In genomic region chr2:11681722-11682589, GRCh38 we compare ENCODE assay signal across 8 cellular contexts. TPM values are rescaled to one million over a fixed set of nuclear protein-coding genes. Genes with fewer than 3 reads are reported as not detected.
DNase-seq lines count a peak whose midpoint lies in the region; ATAC-seq, FAIRE-seq and TF ChIP-seq lines count a peak whose summit lies in the region.

No MANE protein-coding gene starts in this region.

- H3K4me2 ChIP-seq in GM23338, result peak overlapping the region; percentile 64; the same call in 1 of the 2 replicates
- H3K4me2 ChIP-seq in endothelial cell of umbilical vein (ENCODE audit: insufficient read depth, low read length), result no peak overlapping the region

- no peaks in the 10 kb centered on the region for H3K36me3 ChIP-seq in CD4-positive, alpha-beta memory T cell (ENCODE audit: insufficient read depth, low read length)
- H3K36me3 ChIP-seq in GM23338 (ENCODE audit: insufficient read depth) (no peaks in the 10 kb centered on the region), endothelial cell of umbilical vein (ENCODE audit: control insufficient read depth in 2 of 2, extremely low read depth in 1 of 2, insufficient read depth in 2 of 2, low read length in 2 of 2) (no peaks in the 10 kb centered on the region), ovary (no peaks in the 10 kb centered on the region)

- 71 to 74% (median 72%) methylated on average over 31 of the region's 31 CpGs for WGBS in ovary, 3 donors

- TF ChIP-seq CTCF in GM23338 (conservative IDR thresholded peaks at IDR 0.05; ENCODE audit: low read depth in 2 of 2), result peak; percentile 93 to 94
- peak; percentile 82 to 87 for TF ChIP-seq CTCF in endothelial cell of umbilical vein (IDR thresholded peaks at IDR 0.05; ENCODE audit: extremely low read depth in 1 of 2, insufficient read depth in 1 of 2, low read depth in 1 of 2, low read length in 2 of 2)
- TF ChIP-seq CTCF in ovary (IDR thresholded peaks at IDR 0.05), result peak; percentile 54 to 79 (median 62)

- peaks cover 16 to 19% of the 10 kb centered on the region in 2 donors for H3K27me3 Mint-ChIP-seq in CD4-positive, alpha-beta memory T cell
- peaks cover 23% of the 10 kb centered on the region for H3K27me3 Mint-ChIP-seq in GM23338 (ENCODE audit: insufficient read depth, low read depth, poor library complexity)

- H3K9me3 Mint-ChIP-seq in CD4-positive, alpha-beta memory T cell, result no peaks in the 10 kb centered on the region
- H3K9me3 Mint-ChIP-seq in GM23338, result no peaks in the 10 kb centered on the region

- no peaks in the 10 kb centered on the region for H3K36me3 Mint-ChIP-seq in CD4-positive, alpha-beta memory T cell
- no peaks in the 10 kb centered on the region; the same call in 2 of the 3 replicates for H3K36me3 Mint-ChIP-seq in GM23338 (ENCODE audit: low read depth)

- H3K4me1 Mint-ChIP-seq in CD4-positive, alpha-beta memory T cell, result peaks cover 0 to 7% (median 5%) of the 10 kb centered on the region in 4 donors
- H3K4me1 Mint-ChIP-seq in GM23338, result peaks cover 45% of the 10 kb centered on the region

- H3K27ac Mint-ChIP-seq in CD4-positive, alpha-beta memory T cell, result peak overlapping the region in 1 of 7 donors; percentile 10
- no peak overlapping the region for H3K27ac Mint-ChIP-seq in GM23338

- H3K4me1 ChIP-seq in CD4-positive, alpha-beta memory T cell (ENCODE audit: insufficient read depth, low read length), result peaks cover 3% of the 10 kb centered on the region
- H3K4me1 ChIP-seq in GM23338 (ENCODE audit: insufficient read depth), result peaks cover 15% of the 10 kb centered on the region; the same call in 1 of the 2 replicates
- no peaks in the 10 kb centered on the region for H3K4me1 ChIP-seq in endothelial cell of umbilical vein (ENCODE audit: control insufficient read depth, extremely low read depth, insufficient read depth, low read length)
- peaks cover 27% of the 10 kb centered on the region for H3K4me1 ChIP-seq in ovary (ENCODE audit: insufficient read depth)

- peak; percentile 42 to 56 (median 46) for DNase-seq in CD4-positive, alpha-beta memory T cell
- DNase-seq in GM23338 (ENCODE audit: low spot score) (peak; percentile 72), NCI-H345 (lab: John Stamatoyannopoulos, UW) (peak; percentile 50), endothelial cell of umbilical vein (ENCODE audit: low read depth, low spot score) (no peak), ovary (peak; percentile 68 to 83 (median 69)), NK-92 (lab: John Stamatoyannopoulos, UW; ENCODE audit: unreplicated experiment) (no peak)
- DNase-seq in activated CD8-positive, alpha-beta memory T cell treated with anti-CD3 and anti-CD28 coated beads for 24 hours, result peak; percentile 84

- no peaks in the 10 kb centered on the region for H3K9me1 ChIP-seq in endothelial cell of umbilical vein (replicated peaks; ENCODE audit: control insufficient read depth, extremely low read depth, insufficient read depth, low read length)

- dilution Hi-C loops in endothelial cell of umbilical vein (cut with MboI; ENCODE audit: extremely low pct_ligation_motif_present, low sequenced_read_pairs), result no loop called here

- CTCF ChIA-PET in CD4-positive, alpha-beta memory T cell (lab: Charles Lee; ENCODE audit: partially characterized antibody), result interaction anchor here (1.0 to 4.4 kb wide), 7 partner anchors 10 to 1042 kb away, joined by 3 to 12 read pairs (median 4); no protein-coding TSS in a partner anchor
- CTCF ChIA-PET in endothelial cell of umbilical vein (lab: Charles Lee), result interaction anchor here (1.0 to 1.4 kb wide), 6 partner anchors 11 to 204 kb away, joined by 3 to 10 read pairs (median 4); no protein-coding TSS in a partner anchor

- H3K4me3 ChIP-seq in CD4-positive, alpha-beta memory T cell (ENCODE audit: low read length in 2 of 2), result no peak overlapping the region
- H3K4me3 ChIP-seq in GM23338, result no peak overlapping the region
- H3K4me3 ChIP-seq in endothelial cell of umbilical vein (replicated peaks in 1 of 3; ENCODE audit: insufficient read depth in 1 of 3, low read depth in 1 of 3, low read length in 3 of 3), result no peak overlapping the region
- no peak overlapping the region for H3K4me3 ChIP-seq in ovary

- no peak for TF ChIP-seq EP300 in ovary (IDR thresholded peaks at IDR 0.05)

- no peaks in the 10 kb centered on the region for H3K27me3 ChIP-seq in CD4-positive, alpha-beta memory T cell (ENCODE audit: insufficient read depth, low read length)
- H3K27me3 ChIP-seq in GM23338 (ENCODE audit: insufficient read depth) (no peaks in the 10 kb centered on the region), endothelial cell of umbilical vein (ENCODE audit: control insufficient read depth in 2 of 2, insufficient read depth in 2 of 2, low read length in 2 of 2) (peaks cover 4 to 14% of the 10 kb centered on the region in 2 experiments), ovary (no peaks in the 10 kb centered on the region)

- intact Hi-C loops in CD4-positive, alpha-beta memory T cell (cut with micrococcal nuclease), result loop anchor here (10.0 kb wide), 1 partner anchor 197 kb away; no protein-coding TSS in a partner anchor
- intact Hi-C loops in endothelial cell of umbilical vein (cut with micrococcal nuclease), result loop anchor here (1.0 to 5.0 kb wide), 3 partner anchors 80 to 204 kb away; no protein-coding TSS in a partner anchor
- intact Hi-C loops in ovary (cut with DNase I), result loop anchor here in 1 of 4 donors (5.0 kb wide), 1 partner anchor 205 kb away; no protein-coding TSS in a partner anchor

- H3K9me2 ChIP-seq in GM23338 (ENCODE audit: insufficient read depth), result no peaks in the 10 kb centered on the region

- TF ChIP-seq POLR2A in endothelial cell of umbilical vein (IDR thresholded peaks at IDR 0.05; ENCODE audit: low read depth, low read length) (no peak), ovary (IDR thresholded peaks at IDR 0.05) (no peak)

- POLR2A ChIA-PET in CD4-positive, alpha-beta memory T cell (lab: Charles Lee; ENCODE audit: partially characterized antibody), result no interaction called here
- POLR2A ChIA-PET in endothelial cell of umbilical vein (lab: Charles Lee), result no interaction called here

- H3K27ac ChIP-seq in CD4-positive, alpha-beta memory T cell (ENCODE audit: low read depth, low read length), result no peak overlapping the region
- H3K27ac ChIP-seq in GM23338 (ENCODE audit: low read depth) (no peak overlapping the region), endothelial cell of umbilical vein (ENCODE audit: insufficient read depth, low read depth, low read length) (no peak overlapping the region), ovary (peak overlapping the region; percentile 67 to 74)

- H3F3A ChIP-seq in GM23338 (replicated peaks; ENCODE audit: low read depth), result no peaks in the 10 kb centered on the region

- ATAC-seq in GM23338 (peak; percentile 64), GM19463 (IDR thresholded peaks at IDR 0.05; ENCODE audit: unreplicated experiment) (no peak)

- H3K79me2 ChIP-seq in GM23338 (replicated peaks; ENCODE audit: insufficient read depth) (no peaks in the 10 kb centered on the region), endothelial cell of umbilical vein (ENCODE audit: control insufficient read depth, insufficient read depth, low read length) (no peaks in the 10 kb centered on the region)

- TSS peak; percentile 9 for BruUV-seq in endothelial cell of umbilical vein (replicated peaks; lab: Mats Ljungman, UMichigan)

- H2AFZ ChIP-seq in GM23338 (peak overlapping the region; percentile 98), endothelial cell of umbilical vein (ENCODE audit: low read depth, low read length) (no peak overlapping the region)

- H4K20me1 ChIP-seq in GM23338 (replicated peaks; ENCODE audit: insufficient read depth) (no peaks in the 10 kb centered on the region), endothelial cell of umbilical vein (replicated peaks; ENCODE audit: control insufficient read depth, extremely low read depth, insufficient read depth, low read length) (no peaks in the 10 kb centered on the region)

- H3K9me3 ChIP-seq in CD4-positive, alpha-beta memory T cell (ENCODE audit: control insufficient read depth in 1 of 2, low read length in 2 of 2), result no peaks in the 10 kb centered on the region
- H3K9me3 ChIP-seq in endothelial cell of umbilical vein (replicated peaks; ENCODE audit: control insufficient read depth, insufficient read depth, low read length), result no peaks in the 10 kb centered on the region
- H3K9me3 ChIP-seq in ovary, result no peaks in the 10 kb centered on the region

- peak; percentile 76 for FAIRE-seq in endothelial cell of umbilical vein (lab: Jason Lieb, UNC)

- peak overlapping the region in 1 of 8 donors; percentile 32 for H3K4me3 Mint-ChIP-seq in CD4-positive, alpha-beta memory T cell
- 0 out of 3 replicates have a peak overlapping the region, but pooled peaks have one; percentile 8 for H3K4me3 Mint-ChIP-seq in GM23338

- H3K9ac ChIP-seq in endothelial cell of umbilical vein (replicated peaks; ENCODE audit: extremely low read depth, insufficient read depth, low read length), result no peak overlapping the region

TF ChIP-seq in GM23338, 12 proteins besides CTCF, POLR2A, EP300 and RAD21 (continues in another document):
- TF ChIP-seq JUNB (IDR thresholded peaks at IDR 0.05; ENCODE audit: unreplicated experiment), result no peak

TF ChIP-seq in endothelial cell of umbilical vein, 7 proteins besides CTCF, POLR2A, EP300 and RAD21 (continues in another document):
- TF ChIP-seq FOS (IDR thresholded peaks at IDR 0.05; ENCODE audit: borderline replicate concordance, insufficient read depth, low read length) (no peak), POLR2AphosphoS5 (IDR thresholded peaks at IDR 0.05; ENCODE audit: insufficient read depth, low read depth, low read length) (no peak), JUN (IDR thresholded peaks at IDR 0.05; ENCODE audit: borderline replicate concordance, insufficient read depth, insufficient read length, low read depth) (no peak), MYC (IDR thresholded peaks at IDR 0.05; ENCODE audit: low read depth, low read length) (no peak), GATA2 (IDR thresholded peaks at IDR 0.05; ENCODE audit: insufficient read depth, insufficient read length, low read depth, low read length) (no peak), EZH2 (IDR thresholded peaks at IDR 0.05; ENCODE audit: borderline replicate concordance, low read depth, low read length, severe bottlenecking) (no peak)

RNA-seq across cellular contexts. Expression of gene NTSR2, which starts 12.0 kb away (rescaled TPM):
- total RNA-seq in CD4-positive, alpha-beta memory T cell, result not detected
- polyA plus RNA-seq in CD4-positive, alpha-beta memory T cell, result not detected
- 0.10 TPM in 1 of 2 replicates, not detected in the other for total RNA-seq in GM23338 (2014; rRNA removed; shearing (Covaris generic))
- polyA plus RNA-seq in GM23338 (2016; fragmentation: Nextera tagmentation; extraction: Ambion mirVana), result 0.17 TPM in 1 of 2 replicates, not detected in the other
- not detected in 2 replicates for total RNA-seq in endothelial cell of umbilical vein
- not detected in 2 replicates for polyA plus RNA-seq in endothelial cell of umbilical vein
- polyA plus RNA-seq in endothelial cell of umbilical vein (2011; cell fraction: cytosol; rRNA removed), result not detected in 2 replicates
- polyA plus RNA-seq in endothelial cell of umbilical vein (2011; cell fraction: nucleus; rRNA removed), result not detected in 2 replicates
- polyA plus RNA-seq in endothelial cell of umbilical vein (2012), result not detected in 2 replicates
- polyA minus RNA-seq in endothelial cell of umbilical vein, result not detected in 2 replicates
- polyA minus RNA-seq in endothelial cell of umbilical vein (2011; cell fraction: cytosol; rRNA and poly(A)+ RNA removed), result not detected
- not detected in 2 replicates for polyA minus RNA-seq in endothelial cell of umbilical vein (2011; cell fraction: nucleus; rRNA and poly(A)+ RNA removed)
- 1 to 10 TPM in 3 of 7 donors, under 1 TPM in 2, not detected in 2; 0.63 to 3.8 (median 1.1) TPM for total RNA-seq in ovary
- under 1 TPM; 0.33 to 0.53 TPM for polyA plus RNA-seq in ovary

Comparison
In these comparisons a context has a peak if more than half of its experiments do, and no peak if none do; other contexts are left out.
1. DNase-seq: peak in CD4-positive, alpha-beta memory T cell (5 of 5), GM23338 (single experiment), NCI-H345 (single experiment), activated CD8-positive, alpha-beta memory T cell treated with anti-CD3 and anti-CD28 coated beads for 24 hours (single experiment) and ovary (5 of 5); none in endothelial cell of umbilical vein (single experiment) and NK-92 (single experiment).
2. H3K27ac ChIP-seq: peak in ovary (2 of 2); none in CD4-positive, alpha-beta memory T cell (single experiment), GM23338 (single experiment) and endothelial cell of umbilical vein (single experiment).
3. Peak in every context shown above with its lines, with median percentiles within 50 percentile points of each other: CTCF ChIP-seq.